In genomic region chr6:40710626-40711354, GRCh38 we compare ENCODE assay signal across 1 cellular context.
TF ChIP-seq lines count a peak whose summit lies in the region.

No MANE protein-coding gene starts in this region.

TF ChIP-seq in GM23338, 12 proteins besides CTCF, POLR2A, EP300 and RAD21 (continued from another document):
- TF ChIP-seq, protein P1, sequence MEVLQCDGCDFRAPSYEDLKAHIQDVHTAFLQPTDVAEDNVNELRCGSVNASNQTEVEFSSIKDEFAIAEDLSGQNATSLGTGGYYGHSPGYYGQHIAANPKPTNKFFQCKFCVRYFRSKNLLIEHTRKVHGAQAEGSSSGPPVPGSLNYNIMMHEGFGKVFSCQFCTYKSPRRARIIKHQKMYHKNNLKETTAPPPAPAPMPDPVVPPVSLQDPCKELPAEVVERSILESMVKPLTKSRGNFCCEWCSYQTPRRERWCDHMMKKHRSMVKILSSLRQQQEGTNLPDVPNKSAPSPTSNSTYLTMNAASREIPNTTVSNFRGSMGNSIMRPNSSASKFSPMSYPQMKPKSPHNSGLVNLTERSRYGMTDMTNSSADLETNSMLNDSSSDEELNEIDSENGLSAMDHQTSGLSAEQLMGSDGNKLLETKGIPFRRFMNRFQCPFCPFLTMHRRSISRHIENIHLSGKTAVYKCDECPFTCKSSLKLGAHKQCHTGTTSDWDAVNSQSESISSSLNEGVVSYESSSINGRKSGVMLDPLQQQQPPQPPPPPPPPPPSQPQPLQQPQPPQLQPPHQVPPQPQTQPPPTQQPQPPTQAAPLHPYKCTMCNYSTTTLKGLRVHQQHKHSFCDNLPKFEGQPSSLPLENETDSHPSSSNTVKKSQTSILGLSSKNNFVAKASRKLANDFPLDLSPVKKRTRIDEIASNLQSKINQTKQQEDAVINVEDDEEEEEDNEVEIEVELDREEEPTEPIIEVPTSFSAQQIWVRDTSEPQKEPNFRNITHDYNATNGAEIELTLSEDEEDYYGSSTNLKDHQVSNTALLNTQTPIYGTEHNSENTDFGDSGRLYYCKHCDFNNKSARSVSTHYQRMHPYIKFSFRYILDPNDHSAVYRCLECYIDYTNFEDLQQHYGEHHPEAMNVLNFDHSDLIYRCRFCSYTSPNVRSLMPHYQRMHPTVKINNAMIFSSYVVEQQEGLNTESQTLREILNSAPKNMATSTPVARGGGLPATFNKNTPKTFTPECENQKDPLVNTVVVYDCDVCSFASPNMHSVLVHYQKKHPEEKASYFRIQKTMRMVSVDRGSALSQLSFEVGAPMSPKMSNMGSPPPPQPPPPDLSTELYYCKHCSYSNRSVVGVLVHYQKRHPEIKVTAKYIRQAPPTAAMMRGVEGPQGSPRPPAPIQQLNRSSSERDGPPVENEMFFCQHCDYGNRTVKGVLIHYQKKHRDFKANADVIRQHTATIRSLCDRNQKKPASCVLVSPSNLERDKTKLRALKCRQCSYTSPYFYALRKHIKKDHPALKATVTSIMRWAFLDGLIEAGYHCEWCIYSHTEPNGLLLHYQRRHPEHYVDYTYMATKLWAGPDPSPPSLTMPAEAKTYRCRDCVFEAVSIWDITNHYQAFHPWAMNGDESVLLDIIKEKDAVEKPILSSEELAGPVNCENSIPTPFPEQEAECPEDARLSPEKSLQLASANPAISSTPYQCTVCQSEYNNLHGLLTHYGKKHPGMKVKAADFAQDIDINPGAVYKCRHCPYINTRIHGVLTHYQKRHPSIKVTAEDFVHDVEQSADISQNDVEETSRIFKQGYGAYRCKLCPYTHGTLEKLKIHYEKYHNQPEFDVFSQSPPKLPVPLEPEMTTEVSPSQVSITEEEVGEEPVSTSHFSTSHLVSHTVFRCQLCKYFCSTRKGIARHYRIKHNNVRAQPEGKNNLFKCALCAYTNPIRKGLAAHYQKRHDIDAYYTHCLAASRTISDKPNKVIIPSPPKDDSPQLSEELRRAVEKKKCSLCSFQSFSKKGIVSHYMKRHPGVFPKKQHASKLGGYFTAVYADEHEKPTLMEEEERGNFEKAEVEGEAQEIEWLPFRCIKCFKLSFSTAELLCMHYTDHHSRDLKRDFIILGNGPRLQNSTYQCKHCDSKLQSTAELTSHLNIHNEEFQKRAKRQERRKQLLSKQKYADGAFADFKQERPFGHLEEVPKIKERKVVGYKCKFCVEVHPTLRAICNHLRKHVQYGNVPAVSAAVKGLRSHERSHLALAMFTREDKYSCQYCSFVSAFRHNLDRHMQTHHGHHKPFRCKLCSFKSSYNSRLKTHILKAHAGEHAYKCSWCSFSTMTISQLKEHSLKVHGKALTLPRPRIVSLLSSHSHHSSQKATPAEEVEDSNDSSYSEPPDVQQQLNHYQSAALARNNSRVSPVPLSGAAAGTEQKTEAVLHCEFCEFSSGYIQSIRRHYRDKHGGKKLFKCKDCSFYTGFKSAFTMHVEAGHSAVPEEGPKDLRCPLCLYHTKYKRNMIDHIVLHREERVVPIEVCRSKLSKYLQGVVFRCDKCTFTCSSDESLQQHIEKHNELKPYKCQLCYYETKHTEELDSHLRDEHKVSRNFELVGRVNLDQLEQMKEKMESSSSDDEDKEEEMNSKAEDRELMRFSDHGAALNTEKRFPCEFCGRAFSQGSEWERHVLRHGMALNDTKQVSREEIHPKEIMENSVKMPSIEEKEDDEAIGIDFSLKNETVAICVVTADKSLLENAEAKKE (CRISPR knock-in tag; IDR thresholded peaks at IDR 0.05): no peak
- TF ChIP-seq EZH2phosphoT487 (IDR thresholded peaks at IDR 0.05; ENCODE audit: unreplicated experiment): no peak
